8 cellular contexts compared by ENCODE assay signal in the genomic region with DNA sequence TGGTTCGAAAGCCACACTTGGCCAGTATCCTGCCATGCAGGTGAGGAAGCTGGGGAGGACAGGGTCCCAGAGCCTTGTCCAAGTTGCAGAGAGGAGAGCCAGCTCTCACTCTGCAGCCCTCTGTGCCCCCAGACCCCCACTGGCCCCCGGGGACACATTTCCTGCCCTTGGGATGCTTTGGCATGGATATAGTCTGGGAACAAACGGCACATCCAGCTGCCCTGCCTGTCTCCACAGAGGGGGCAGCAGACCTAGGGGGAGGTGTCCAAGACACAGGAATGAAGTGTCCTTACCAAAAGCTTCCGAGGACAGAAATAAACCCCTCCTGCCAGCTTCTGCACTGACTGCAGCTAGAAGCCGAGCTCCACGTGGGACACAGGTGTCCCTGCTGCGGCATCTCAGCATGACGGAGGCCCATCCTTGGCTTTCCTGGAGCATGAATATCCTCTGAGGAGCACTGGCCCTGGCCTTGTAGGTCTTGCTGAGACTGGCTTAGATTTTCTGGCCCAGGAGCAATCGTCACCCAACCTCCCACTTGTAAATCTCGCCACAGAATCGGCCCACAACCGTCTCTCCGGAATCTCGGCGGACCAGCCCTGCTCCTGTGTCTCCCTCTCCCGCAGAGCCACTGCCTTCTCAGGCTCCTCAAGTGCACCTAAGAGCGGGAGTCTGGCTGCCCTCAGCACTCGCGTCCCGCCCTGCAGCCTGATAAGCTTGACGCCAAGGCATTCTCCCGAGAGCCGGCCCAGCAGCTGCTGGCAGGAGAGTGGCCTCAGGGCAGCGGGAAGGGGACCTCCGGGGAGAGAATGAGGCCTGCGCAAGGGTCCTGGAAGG. TPM values are rescaled to one million over a fixed set of nuclear protein-coding genes. Genes with fewer than 3 reads are reported as not detected.
A peak's percentile ranks its signal among the peaks of the same experiment; 100 is the strongest.
DNase-seq lines count a peak whose midpoint lies in the region; ATAC-seq and TF ChIP-seq lines count a peak whose summit lies in the region.

No MANE protein-coding gene starts in this region.

- H3K4me1 ChIP-seq in MM.1S (ENCODE audit: low read length): peaks cover 5% of the 10 kb centered on the region; the same call in 1 of the 2 replicates
- peaks cover 29 to 43% of the 10 kb centered on the region in 2 donors for H3K4me1 ChIP-seq in adrenal gland (replicated peaks in 1 of 2)
- H3K4me1 ChIP-seq in iPS DF 6.9 (ENCODE audit: control insufficient read depth, insufficient read depth, low read length): 0 out of 2 replicates have a peak, but pooled peaks cover 4% of the 10 kb centered on the region
- peaks cover 43% of the 10 kb centered on the region for H3K4me1 ChIP-seq in skeletal muscle satellite cell (ENCODE audit: control insufficient read depth, insufficient read depth, low read length)

- no peaks in the 10 kb centered on the region for H3K9me3 ChIP-seq in MM.1S (replicated peaks; ENCODE audit: insufficient read depth, low read length)
- no peaks in the 10 kb centered on the region for H3K9me3 ChIP-seq in adrenal gland (replicated peaks in 1 of 3)
- no peaks in the 10 kb centered on the region for H3K9me3 ChIP-seq in iPS DF 6.9 (ENCODE audit: control insufficient read depth, insufficient read depth, low read length)
- no peaks in the 10 kb centered on the region for H3K9me3 ChIP-seq in skeletal muscle satellite cell (replicated peaks; ENCODE audit: low read length)

- no peak for TF ChIP-seq CTCF in MM.1S (IDR thresholded peaks at IDR 0.05; ENCODE audit: low read length)
- TF ChIP-seq CTCF in adrenal gland (IDR thresholded peaks at IDR 0.05): no peak

- DNase-seq in NCI-H187 (lab: John Stamatoyannopoulos, UW): peak; percentile 41 to 64
- DNase-seq in NCI-H187 treated with DMSO at 0.1 percent for 48 hours (lab: John Stamatoyannopoulos, UW): no peak
- DNase-seq in MM.1S: no peak
- DNase-seq in adrenal gland: peak in 6 of 7 donors; percentile 62 to 81 (median 74)
- DNase-seq in iPS DF 6.9 (ENCODE audit: low read depth, low spot score): no peak
- no peak for DNase-seq in NCI-H2107 treated with DMSO at 0.1 percent for 48 hours (lab: John Stamatoyannopoulos, UW; ENCODE audit: unreplicated experiment)

- H4K20me1 ChIP-seq in MM.1S (ENCODE audit: insufficient read depth, low read length): peaks cover 6% of the 10 kb centered on the region; the same call in 1 of the 2 replicates

- H3K9ac ChIP-seq in MM.1S (ENCODE audit: low read length) (peak overlapping the region; percentile 81), skeletal muscle satellite cell (ENCODE audit: low read depth, low read length) (peak overlapping the region; percentile 90)

- no peaks in the 10 kb centered on the region for H3K9me2 ChIP-seq in MM.1S (replicated peaks; ENCODE audit: insufficient read depth, low read length)

- intact Hi-C loops in adrenal gland (cut with DNase I): loop anchor here (10.0 kb wide), 2 partner anchors 92 to 132 kb away; a partner anchor contains a TSS

- TF ChIP-seq POLR2A in adrenal gland (IDR thresholded peaks at IDR 0.05): no peak

- WGBS in adrenal gland, 4 donors: 6 to 10% (median 9%) methylated on average over 14 to 26 of the region's 26 CpGs
- WGBS in iPS DF 6.9 (ENCODE audit: insufficient coverage, insufficient read length): no CpG with 5 or more reads among the region's 26 CpGs

- H3K79me2 ChIP-seq in MM.1S (ENCODE audit: low read length): peaks cover 56% of the 10 kb centered on the region

- H3K27ac ChIP-seq in MM.1S (ENCODE audit: low read length): peak overlapping the region; percentile 80; the same call in 1 of the 2 replicates
- H3K27ac ChIP-seq in adrenal gland: peak overlapping the region; percentile 89 to 99 (median 97)
- H3K27ac ChIP-seq in iPS DF 6.9 (ENCODE audit: low read length): no peak overlapping the region

- ATAC-seq in HG02852 (IDR thresholded peaks at IDR 0.05; ENCODE audit: unreplicated experiment): no peak

- no peaks in the 10 kb centered on the region for H3F3A ChIP-seq in MM.1S (ENCODE audit: insufficient read depth, low read length)

- H3K36me3 ChIP-seq in MM.1S (replicated peaks; ENCODE audit: insufficient read depth, low read length): no peaks in the 10 kb centered on the region
- no peaks in the 10 kb centered on the region for H3K36me3 ChIP-seq in adrenal gland (replicated peaks in 1 of 2)
- peaks cover 7% of the 10 kb centered on the region; the same call in 1 of the 2 replicates for H3K36me3 ChIP-seq in iPS DF 6.9 (ENCODE audit: control insufficient read depth, insufficient read depth, low read length)
- peaks cover 13% of the 10 kb centered on the region for H3K36me3 ChIP-seq in skeletal muscle satellite cell (ENCODE audit: insufficient read depth, low read length)

- H3K4me3 ChIP-seq in MM.1S (ENCODE audit: low read length) (peak overlapping the region; percentile 75), adrenal gland (peak overlapping the region in 3 of 4 donors; percentile 22 to 68 (median 50)), iPS DF 6.9 (ENCODE audit: low read length) (peak overlapping the region; percentile 52; the same call in 1 of the 2 replicates), skeletal muscle satellite cell (ENCODE audit: low read length) (peak overlapping the region; percentile 95)

- no peaks in the 10 kb centered on the region for H3K27me3 ChIP-seq in MM.1S (replicated peaks; ENCODE audit: insufficient read depth, low read length)
- H3K27me3 ChIP-seq in adrenal gland: no peaks in the 10 kb centered on the region
- H3K27me3 ChIP-seq in iPS DF 6.9 (ENCODE audit: control insufficient read depth, insufficient read depth, low read length): no peaks in the 10 kb centered on the region
- no peaks in the 10 kb centered on the region for H3K27me3 ChIP-seq in skeletal muscle satellite cell (ENCODE audit: control insufficient read depth, insufficient read depth, low read length)

- peak overlapping the region; percentile 73 for H2AFZ ChIP-seq in MM.1S (ENCODE audit: low read length)

- H3K4me2 ChIP-seq in MM.1S (ENCODE audit: low read depth, low read length) (peak overlapping the region; percentile 98), skeletal muscle satellite cell (ENCODE audit: low read length) (peak overlapping the region; percentile 97)

RNA-seq across cellular contexts. Expression of a gene that starts 1.1 kb away (rescaled TPM):
- total RNA-seq in adrenal gland: 10 to 100 TPM; 26.3 to 45.8 (median 43.0) TPM
- 10 to 100 TPM in 2 of 3 donors, 1 to 10 TPM in 1; 2.3 to 91.8 (median 56.8) TPM for polyA plus RNA-seq in adrenal gland
- total RNA-seq in skeletal muscle satellite cell (2012; rRNA removed): 48.9 and 51.5 TPM in 2 replicates

RNA-seq across cellular contexts. Expression of a gene that starts 33.8 kb away (rescaled TPM):
- total RNA-seq in adrenal gland: not detected
- polyA plus RNA-seq in adrenal gland: not detected
- not detected in 2 replicates for total RNA-seq in skeletal muscle satellite cell (2012; rRNA removed)

RNA-seq across cellular contexts. Expression of a gene that starts 40.4 kb away (rescaled TPM):
- 10 to 100 TPM in 5 of 8 donors, 1 to 10 TPM in 3; 1.6 to 22.3 (median 13.5) TPM for total RNA-seq in adrenal gland
- 1 to 10 TPM in 2 of 3 donors, under 1 TPM in 1; 0.57 to 7.2 (median 3.3) TPM for polyA plus RNA-seq in adrenal gland
- total RNA-seq in skeletal muscle satellite cell (2012; rRNA removed): 0.44 and 1.8 TPM in 2 replicates

RNA-seq across cellular contexts. Expression of a gene that starts 43.4 kb away (rescaled TPM):
- 100 to 1,000 TPM in 1 of 8 donors, 10 to 100 TPM in 7; 37.4 to 107 (median 81.0) TPM for total RNA-seq in adrenal gland
- polyA plus RNA-seq in adrenal gland: 100 to 1,000 TPM in 2 of 3 donors, 10 to 100 TPM in 1; 12.7 to 317 (median 111) TPM
- 16.0 and 22.7 TPM in 2 replicates for total RNA-seq in skeletal muscle satellite cell (2012; rRNA removed)

Comparison
In these comparisons a context has a peak if more than half of its experiments do, and no peak if none do; other contexts are left out.
1. DNase-seq: peak in NCI-H187 (2 of 2) and adrenal gland (6 of 7); none in NCI-H187 treated with DMSO at 0.1 percent for 48 hours (single experiment), MM.1S (single experiment), iPS DF 6.9 (single experiment) and NCI-H2107 treated with DMSO at 0.1 percent for 48 hours (single experiment).
2. Peak in every context shown above with its lines, with median percentiles within 50 percentile points of each other: H3K4me3 ChIP-seq.